ENCODE assay signal across 6 cellular contexts in the genomic region with DNA sequence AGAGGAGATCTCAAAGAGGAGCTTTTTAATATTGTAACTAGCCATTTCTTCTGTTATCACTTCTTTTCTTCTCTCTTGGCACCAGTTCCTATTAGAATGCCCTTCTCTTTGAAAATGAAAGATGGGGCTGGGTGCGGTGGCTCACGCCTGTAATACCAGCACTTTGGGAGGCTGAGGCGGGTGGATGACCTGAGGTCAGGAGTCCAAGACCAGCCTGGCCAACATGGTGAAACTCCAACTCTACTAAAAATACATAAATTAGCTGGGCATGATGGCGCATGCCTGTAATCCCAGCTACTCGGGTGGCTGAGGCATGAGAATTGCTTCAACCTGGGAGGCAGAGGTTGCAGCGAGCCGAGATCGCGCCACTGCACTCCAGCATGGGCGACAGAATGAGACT. TPM values are rescaled to one million over a fixed set of nuclear protein-coding genes. Genes with fewer than 3 reads are reported as not detected.
DNase-seq lines count a peak whose midpoint lies in the region; ATAC-seq and TF ChIP-seq lines count a peak whose summit lies in the region.
"Not testable (repeated sequence)": the region's sequence is repeated elsewhere in the genome, so short reads cannot be mapped to it uniquely, and the experiment has no call there.

No MANE protein-coding gene starts in this region.

- H3K9me3 Mint-ChIP-seq in activated naive CD8-positive, alpha-beta T cell (ENCODE audit: low read depth); nephron progenitor cell: not testable (repeated sequence)

- 98 to 99% methylated on average over 10 of the region's 10 CpGs for WGBS in heart right ventricle, 2 donors
- 93% methylated on average over 10 of the region's 10 CpGs for WGBS in liver

- H3K4me1 Mint-ChIP-seq in T-helper 17 cell; activated naive CD8-positive, alpha-beta T cell (ENCODE audit: low read depth); nephron progenitor cell: not testable (repeated sequence)

- TF ChIP-seq CTCF in heart right ventricle (IDR thresholded peaks at IDR 0.05); right atrium auricular region (IDR thresholded peaks at IDR 0.05); liver (IDR thresholded peaks at IDR 0.05; ENCODE audit: low read depth, low read length, missing input control); nephron progenitor cell (IDR thresholded peaks at IDR 0.05): not testable (repeated sequence)

- ATAC-seq in T-helper 17 cell, heart right ventricle: not testable (repeated sequence)

- H3K27me3 ChIP-seq in heart right ventricle; right atrium auricular region; liver (ENCODE audit: control insufficient read depth in 4 of 4, insufficient read depth in 4 of 4, low read length in 3 of 4): not testable (repeated sequence)

- not testable (repeated sequence) for H3K4me3 Mint-ChIP-seq in T-helper 17 cell; activated naive CD8-positive, alpha-beta T cell; nephron progenitor cell

- H3K4me3 ChIP-seq in heart right ventricle; right atrium auricular region; liver (ENCODE audit: low read depth in 1 of 3, low read length in 3 of 3): not testable (repeated sequence)

- not testable (repeated sequence) for H3K9ac ChIP-seq in liver (ENCODE audit: low read depth in 1 of 2, low read length in 2 of 2)

- H3K36me3 Mint-ChIP-seq in T-helper 17 cell (ENCODE audit: low read depth); activated naive CD8-positive, alpha-beta T cell: not testable (repeated sequence)
- peaks cover 15% of the 10 kb centered on the region for H3K36me3 Mint-ChIP-seq in nephron progenitor cell (ENCODE audit: low read depth)

- H3K4me1 ChIP-seq in heart right ventricle (peaks cover 0 to 57% (median 12%) of the 10 kb centered on the region in 9 donors), right atrium auricular region (peaks cover 0 to 32% of the 10 kb centered on the region in 2 donors), liver (ENCODE audit: control insufficient read depth in 4 of 4, insufficient read depth in 4 of 4, low read length in 3 of 4) (peaks cover 9 to 34% (median 33%) of the 10 kb centered on the region in 4 donors)

- not testable (repeated sequence) for TF ChIP-seq RAD21 in liver (IDR thresholded peaks at IDR 0.05)

- peak overlapping the region; percentile 54 for H3K27ac Mint-ChIP-seq in T-helper 17 cell
- H3K27ac Mint-ChIP-seq in activated naive CD8-positive, alpha-beta T cell = peak overlapping the region; percentile 23
- peak overlapping the region; percentile 50 for H3K27ac Mint-ChIP-seq in nephron progenitor cell

- not testable (repeated sequence) for H3K27me3 Mint-ChIP-seq in T-helper 17 cell; activated naive CD8-positive, alpha-beta T cell; nephron progenitor cell (ENCODE audit: low read depth, poor library complexity)

- not testable (repeated sequence) for H3K9me3 ChIP-seq in T-helper 17 cell (ENCODE audit: control insufficient read depth, low read length, poor library complexity, severe bottlenecking); heart right ventricle; right atrium auricular region; liver (ENCODE audit: control insufficient read depth in 4 of 4, low read length in 3 of 4)

- intact Hi-C loops in heart right ventricle (cut with DNase I) = loop anchor here in 3 of 10 donors (5.0 to 10.0 kb wide), 3 partner anchors 38 to 60 kb away; no protein-coding TSS in a partner anchor

- H3K36me3 ChIP-seq in heart right ventricle (peaks cover 0 to 47% (median 0%) of the 10 kb centered on the region in 9 donors), right atrium auricular region (peaks cover 14% of the 10 kb centered on the region)
- H3K36me3 ChIP-seq in liver (ENCODE audit: control insufficient read depth in 4 of 4, insufficient read depth in 3 of 4, low read depth in 1 of 4, low read length in 3 of 4) = not testable (repeated sequence)

- peak overlapping the region in 8 of 10 donors; percentile 61 to 94 (median 86) for H3K27ac ChIP-seq in heart right ventricle
- peak overlapping the region; percentile 79 to 93 for H3K27ac ChIP-seq in right atrium auricular region
- H3K27ac ChIP-seq in liver (ENCODE audit: low read depth in 1 of 2, low read length in 2 of 2) = peak overlapping the region in 1 of 2 donors; percentile 84

- DNase-seq in T-helper 17 cell; heart right ventricle; right atrium auricular region (ENCODE audit: low spot score); nephron progenitor cell: not testable (repeated sequence)

TF ChIP-seq in liver, 16 proteins besides CTCF, POLR2A, EP300 and RAD21:
- peak; percentile 55 to 57 for TF ChIP-seq HNF4A (conservative IDR thresholded peaks at IDR 0.05)

RNA-seq across cellular contexts. Expression of gene PPP2R1B, which starts 18.1 kb away (rescaled TPM):
- total RNA-seq in T-helper 17 cell (10 to 100 TPM; 26.4 to 32.0 TPM), heart right ventricle (10 to 100 TPM in 7 of 10 donors, 1 to 10 TPM in 3; 8.4 to 16.8 (median 11.4) TPM), right atrium auricular region (10 to 100 TPM in 1 of 2 donors, 1 to 10 TPM in 1; 6.5 to 13.2 TPM), liver (100 to 1,000 TPM in 1 of 2 donors, 10 to 100 TPM in 1; 50.1 to 316 TPM)
- polyA plus RNA-seq in heart right ventricle (1 to 10 TPM; 5.8 to 5.9 TPM), liver (10 to 100 TPM; 33.2 to 55.0 TPM)
